Comparison of ENCODE assay signal across 1 cellular context in genomic region chr20:63848003-63848911, GRCh38.
A peak's percentile ranks its signal among the peaks of the same experiment; 100 is the strongest.
TF ChIP-seq lines count a peak whose summit lies in the region.

No MANE protein-coding gene starts in this region.

TF ChIP-seq in HepG2, 621 proteins besides CTCF, POLR2A, EP300 and RAD21 (continued from another document and continues in another):
- TF ChIP-seq UBTF (CRISPR knock-in tag; IDR thresholded peaks at IDR 0.05) (peak; percentile 54; the same call in 1 of the 2 replicates), TEAD2 (CRISPR knock-in tag; IDR thresholded peaks at IDR 0.05) (no peak), ZNF766 (CRISPR knock-in tag; IDR thresholded peaks at IDR 0.05; ENCODE audit: borderline replicate concordance) (no peak; the same call in 1 of the 2 replicates), TFE3 (CRISPR knock-in tag; IDR thresholded peaks at IDR 0.05) (no peak), MED8 (CRISPR knock-in tag; IDR thresholded peaks at IDR 0.05; ENCODE audit: insufficient replicate concordance) (peak; percentile 67), TBX2 (CRISPR knock-in tag; IDR thresholded peaks at IDR 0.05; ENCODE audit: borderline replicate concordance) (peak; percentile 26; the same call in 1 of the 2 replicates), ZNF761 (CRISPR knock-in tag; conservative IDR thresholded peaks at IDR 0.05) (no peak), ZNF580 (CRISPR knock-in tag; IDR thresholded peaks at IDR 0.05; ENCODE audit: borderline replicate concordance, low read depth) (no peak), ATF2 (CRISPR knock-in tag; IDR thresholded peaks at IDR 0.05) (peak; percentile 20; the same call in 1 of the 2 replicates), E2F2 (CRISPR knock-in tag; IDR thresholded peaks at IDR 0.05; ENCODE audit: borderline replicate concordance) (0 out of 2 replicates have a peak, but pooled peaks have one; percentile 2), ZNF512B (CRISPR knock-in tag; IDR thresholded peaks at IDR 0.05; ENCODE audit: borderline replicate concordance) (no peak), ZNF484 (CRISPR knock-in tag; IDR thresholded peaks at IDR 0.05; ENCODE audit: borderline replicate concordance, low read depth) (0 out of 2 replicates have a peak, but pooled peaks have one; percentile 66), JUND (CRISPR knock-in tag; IDR thresholded peaks at IDR 0.05) (no peak), SRSF4 (IDR thresholded peaks at IDR 0.05; ENCODE audit: low read depth, low read length, poor library complexity, severe bottlenecking) (no peak), SMARCE1 (IDR thresholded peaks at IDR 0.05; ENCODE audit: borderline replicate concordance) (no peak), GRHL1 (CRISPR knock-in tag; conservative IDR thresholded peaks at IDR 0.05) (no peak), MBNL3 (CRISPR knock-in tag; conservative IDR thresholded peaks at IDR 0.05) (no peak), ZNF547 (CRISPR knock-in tag; IDR thresholded peaks at IDR 0.05) (0 out of 2 replicates have a peak, but pooled peaks have one; percentile 17), E2F1 (CRISPR knock-in tag; IDR thresholded peaks at IDR 0.05) (no peak), KDM5A (IDR thresholded peaks at IDR 0.05; ENCODE audit: borderline replicate concordance, low read length) (no peak), BATF2 (CRISPR knock-in tag; IDR thresholded peaks at IDR 0.05) (no peak), ZSCAN9 (CRISPR knock-in tag; IDR thresholded peaks at IDR 0.05; ENCODE audit: borderline replicate concordance) (0 out of 2 replicates have a peak, but pooled peaks have one; percentile 17), SIX4 (CRISPR knock-in tag; IDR thresholded peaks at IDR 0.05) (no peak), NKX3-1 (CRISPR knock-in tag; IDR thresholded peaks at IDR 0.05) (no peak), GABPB1 (CRISPR knock-in tag; IDR thresholded peaks at IDR 0.05) (peak; percentile 41; the same call in 1 of the 2 replicates), HMG20A (CRISPR knock-in tag; IDR thresholded peaks at IDR 0.05; ENCODE audit: borderline replicate concordance) (no peak), KDM3A (CRISPR knock-in tag; IDR thresholded peaks at IDR 0.05; ENCODE audit: low read depth) (no peak; the same call in 1 of the 2 replicates), SSRP1 (CRISPR knock-in tag; IDR thresholded peaks at IDR 0.05) (no peak), GABPA (IDR thresholded peaks at IDR 0.05; ENCODE audit: low read depth, low read length) (no peak), GABPA (CRISPR knock-in tag; IDR thresholded peaks at IDR 0.05; ENCODE audit: low read depth) (0 out of 2 replicates have a peak, but pooled peaks have one; percentile 7), TCF7 (IDR thresholded peaks at IDR 0.05; ENCODE audit: low read depth) (no peak), ZNF17 (CRISPR knock-in tag; IDR thresholded peaks at IDR 0.05) (no peak), MEF2D (CRISPR knock-in tag; IDR thresholded peaks at IDR 0.05) (peak; percentile 39; the same call in 1 of the 2 replicates), ARID3A (IDR thresholded peaks at IDR 0.05; ENCODE audit: low read depth, low read length) (no peak), GATA4 (IDR thresholded peaks at IDR 0.05; ENCODE audit: borderline replicate concordance, low read depth) (no peak), ZKSCAN5 (CRISPR knock-in tag; IDR thresholded peaks at IDR 0.05) (peak; percentile 86), ZNF878 (CRISPR knock-in tag; IDR thresholded peaks at IDR 0.05) (no peak), FOXA1 (IDR thresholded peaks at IDR 0.05) (no peak), FOXA1 (CRISPR knock-in tag; IDR thresholded peaks at IDR 0.05) (0 out of 2 replicates have a peak, but pooled peaks have one; percentile 34), RFXAP (CRISPR knock-in tag; IDR thresholded peaks at IDR 0.05; ENCODE audit: borderline replicate concordance) (no peak), DNMT1 (CRISPR knock-in tag; IDR thresholded peaks at IDR 0.05) (0 out of 2 replicates have a peak, but pooled peaks have one; percentile 80), ETV6 (CRISPR knock-in tag; conservative IDR thresholded peaks at IDR 0.05) (no peak; the same call in 1 of the 2 replicates), ZNF136 (CRISPR knock-in tag; IDR thresholded peaks at IDR 0.05; ENCODE audit: low read depth) (no peak), USF2 (IDR thresholded peaks at IDR 0.05; ENCODE audit: low read depth, low read length) (no peak), USF2 (CRISPR knock-in tag; IDR thresholded peaks at IDR 0.05; ENCODE audit: borderline replicate concordance) (no peak), AKAP8 (CRISPR knock-in tag; IDR thresholded peaks at IDR 0.05) (peak; percentile 68), SIN3A (IDR thresholded peaks at IDR 0.05; ENCODE audit: borderline replicate concordance, low read depth, low read length) (0 out of 2 replicates have a peak, but pooled peaks have one; percentile 36), ZNF569 (CRISPR knock-in tag; IDR thresholded peaks at IDR 0.05; ENCODE audit: borderline replicate concordance) (no peak), ZNF713 (CRISPR knock-in tag; IDR thresholded peaks at IDR 0.05) (no peak), ZNF264 (CRISPR knock-in tag; IDR thresholded peaks at IDR 0.05) (no peak)
